12 cellular contexts compared by ENCODE assay signal in genomic region chr10:132708936-132709335, GRCh38.
"Had no signal": no experiment of that assay in that cellular context is flagged by ENCODE, and none has a peak within 500 bp of the region (broad histone marks: within the 10 kb centered on the region; RNA-seq: fewer than 3 reads in every experiment).

No MANE protein-coding gene starts in this region.

- H3K4me1 ChIP-seq: foreskin keratinocyte, uterus had no signal

- H3K27ac ChIP-seq: brain microvascular endothelial cell, foreskin keratinocyte, uterus had no signal

- H3K27me3 ChIP-seq: brain microvascular endothelial cell, foreskin keratinocyte, uterus had no signal

- H3K27me3 Mint-ChIP-seq: activated CD4-positive, alpha-beta T cell treated with anti-CD3 and anti-CD28 coated beads, Interleukin-2, amount 10 ng/mL, durations not matched to agents 7 days and 5 days; activated naive CD4-positive, alpha-beta T cell treated with anti-CD3 and anti-CD28 coated beads, Interleukin-2, amount 50 U/mL, for 24 hours; progenitor cell of endocrine pancreas; stimulated activated naive CD8-positive, alpha-beta T cell treated with anti-CD3 and anti-CD28 coated beads, Interleukin-15, Interleukin-2, amounts not matched to agents 100 ng/mL and 50 ng/mL, for 24 hours had no signal

- H3K36me3 ChIP-seq: uterus had no signal

- H3K4me1 Mint-ChIP-seq: activated CD4-positive, alpha-beta T cell treated with anti-CD3 and anti-CD28 coated beads, Interleukin-2, amount 10 ng/mL, durations not matched to agents 7 days and 5 days; activated naive CD4-positive, alpha-beta T cell treated with anti-CD3 and anti-CD28 coated beads, Interleukin-2, amount 50 U/mL, for 24 hours had no signal

- H3K4me3 ChIP-seq: uterus had no signal

- H3K27ac Mint-ChIP-seq: activated CD4-positive, alpha-beta T cell treated with anti-CD3 and anti-CD28 coated beads, Interleukin-2, amount 10 ng/mL, durations not matched to agents 7 days and 5 days; activated naive CD4-positive, alpha-beta T cell treated with anti-CD3 and anti-CD28 coated beads, Interleukin-2, amount 50 U/mL, for 24 hours; activated T-helper 2 cell treated with anti-CD3 and anti-CD28 coated beads, Interferon-gamma antibody, Interleukin-2, Interleukin-4, amounts not matched to agents 10 μg/mL and 5 μg/mL and 100 μg/mL, durations not matched to agents 14 hours and 24 hours and 36 hours; progenitor cell of endocrine pancreas; stimulated activated naive CD8-positive, alpha-beta T cell treated with anti-CD3 and anti-CD28 coated beads, Interleukin-15, Interleukin-2, amounts not matched to agents 100 ng/mL and 50 ng/mL, for 24 hours had no signal

- DNase-seq: activated CD4-positive, alpha-beta T cell treated with anti-CD3 and anti-CD28 coated beads, Interleukin-2, amount 10 ng/mL, durations not matched to agents 7 days and 5 days; activated CD4-positive, CD25-positive, alpha-beta regulatory T cell; activated CD8-positive, alpha-beta memory T cell treated with anti-CD3 and anti-CD28 coated beads for 24 hours; brain microvascular endothelial cell; foreskin keratinocyte; stimulated activated CD4-positive, alpha-beta T cell treated with anti-CD3 and anti-CD28 coated beads, Interleukin-15, amount 100 ng/mL, for 24 hours; stimulated activated CD4-positive, alpha-beta T cell treated with anti-CD3 and anti-CD28 coated beads, Interleukin-4, amount 100 ng/mL, for 24 hours; uterus had no signal

- H3K4me3 Mint-ChIP-seq: activated CD4-positive, alpha-beta T cell treated with anti-CD3 and anti-CD28 coated beads, Interleukin-2, amount 10 ng/mL, durations not matched to agents 7 days and 5 days; activated naive CD4-positive, alpha-beta T cell treated with anti-CD3 and anti-CD28 coated beads, Interleukin-2, amount 50 U/mL, for 24 hours; stimulated activated naive CD8-positive, alpha-beta T cell treated with anti-CD3 and anti-CD28 coated beads, Interleukin-15, Interleukin-2, amounts not matched to agents 100 ng/mL and 50 ng/mL, for 24 hours had no signal

- ATAC-seq: foreskin keratinocyte had no signal
